Comparison of ENCODE assay signal across 8 cellular contexts in genomic region chr6:26594730-26595632, GRCh38. TPM values are rescaled to one million over a fixed set of nuclear protein-coding genes. Genes with fewer than 3 reads are reported as not detected.
DNase-seq lines count a peak whose midpoint lies in the region; ATAC-seq and TF ChIP-seq lines count a peak whose summit lies in the region.

No MANE protein-coding gene starts in this region.

- no peak for ATAC-seq in omental fat pad (ENCODE audit: low FRiP score)
- no peak for ATAC-seq in GM18858 (IDR thresholded peaks at IDR 0.05; ENCODE audit: unreplicated experiment)

- DNase-seq in EH (ENCODE audit: low read depth) (peak; percentile 70), LoVo (ENCODE audit: low spot score) (peak; percentile 11), globus pallidus (ENCODE audit: low spot score) (peak; percentile 21), omental fat pad (ENCODE audit: low spot score) (no peak), NK-92 (lab: John Stamatoyannopoulos, UW; ENCODE audit: unreplicated experiment) (no peak)
- peak; percentile 57 to 73 for DNase-seq in stimulated activated CD4-positive, alpha-beta T cell treated with anti-CD3 and anti-CD28 coated beads, Interleukin-2, amount 100 ng/mL, for 24 hours

- H3K4me3 ChIP-seq in WI38 (ENCODE audit: low read depth, low read length) = peak overlapping the region; percentile 81

- TF ChIP-seq CTCF in WI38 (IDR thresholded peaks at IDR 0.05; ENCODE audit: low read depth, low read length) = no peak
- no peak for TF ChIP-seq CTCF in omental fat pad (IDR thresholded peaks at IDR 0.05)

RNA-seq across cellular contexts. Expression of gene ABT1, which starts 1.8 kb away (rescaled TPM):
- 10 to 100 TPM; 11.0 to 22.1 (median 13.5) TPM for total RNA-seq in omental fat pad

RNA-seq across cellular contexts. Expression of gene HMGN4, which starts 56.8 kb away (rescaled TPM):
- total RNA-seq in omental fat pad = 10 to 100 TPM; 57.5 to 64.1 (median 61.1) TPM

Comparison
In these comparisons a context has a peak if more than half of its experiments do, and no peak if none do; other contexts are left out.
1. DNase-seq: peak in EH (single experiment), LoVo (single experiment), globus pallidus (single experiment) and stimulated activated CD4-positive, alpha-beta T cell treated with anti-CD3 and anti-CD28 coated beads, Interleukin-2, amount 100 ng/mL, for 24 hours (2 of 2); none in omental fat pad (single experiment) and NK-92 (single experiment).